In genomic region chr2:33457588-33458247, GRCh38 we compare ENCODE assay signal across 10 cellular contexts. TPM values are rescaled to one million over a fixed set of nuclear protein-coding genes. Genes with fewer than 3 reads are reported as not detected.
DNase-seq lines count a peak whose midpoint lies in the region; ATAC-seq and TF ChIP-seq lines count a peak whose summit lies in the region.
"Had no signal": no experiment of that assay in that cellular context is flagged by ENCODE, and none has a peak within 500 bp of the region (broad histone marks: within the 10 kb centered on the region; RNA-seq: fewer than 3 reads in every experiment).

No MANE protein-coding gene starts in this region.

- no peaks in the 10 kb centered on the region for H3K36me3 ChIP-seq in left lung
- H3K36me3 ChIP-seq: uterus had no signal

- peaks cover 0 to 5% of the 10 kb centered on the region in 2 donors for H3K4me1 ChIP-seq in left lung
- H3K4me1 ChIP-seq: uterus had no signal

- peaks cover 0 to 5% of the 10 kb centered on the region in 2 donors for H3K9me3 ChIP-seq in left lung
- H3K9me3 ChIP-seq: uterus had no signal

- H3K27ac ChIP-seq in left lung, result no peak overlapping the region

- ATAC-seq in GM18858 (IDR thresholded peaks at IDR 0.05; ENCODE audit: unreplicated experiment) (peak; percentile 90), HG02798 (IDR thresholded peaks at IDR 0.05; ENCODE audit: poor library complexity, unreplicated experiment) (peak; percentile 76), left lung (peak; percentile 97)
- ATAC-seq: natural killer cell had no signal

- no peaks in the 10 kb centered on the region for H3K9me3 Mint-ChIP-seq in immature natural killer cell
- peaks cover 0 to 15% (median 5%) of the 10 kb centered on the region in 7 donors for H3K9me3 Mint-ChIP-seq in CD14-positive monocyte
- H3K9me3 Mint-ChIP-seq: natural killer cell had no signal

- DNase-seq in NCI-H2171 treated with DMSO at 0.1 percent for 48 hours (lab: John Stamatoyannopoulos, UW) (peak; percentile 29), left lung (peak in 1 of 2 donors; percentile 64), immature natural killer cell (no peak), CD14-positive monocyte (ENCODE audit: low spot score) (no peak), NCI-H1092 (lab: John Stamatoyannopoulos, UW) (no peak)
- DNase-seq in stimulated activated CD4-positive, alpha-beta T cell treated with anti-CD3 and anti-CD28 coated beads, Interleukin-12 subunit alpha, Interleukin-12 subunit beta, amount 100 ng/mL, for 4 hours, result no peak
- DNase-seq: natural killer cell, uterus had no signal

- no peak overlapping the region for H3K27ac Mint-ChIP-seq in immature natural killer cell
- H3K27ac Mint-ChIP-seq in CD14-positive monocyte, result no peak overlapping the region
- H3K27ac Mint-ChIP-seq: natural killer cell had no signal

- intact Hi-C loops in left lung (cut with DNase I) (no loop called here), CD14-positive monocyte (cut with micrococcal nuclease) (no loop called here)

- H3K4me1 Mint-ChIP-seq in immature natural killer cell, result no peaks in the 10 kb centered on the region
- peaks cover 7% of the 10 kb centered on the region for H3K4me1 Mint-ChIP-seq in CD14-positive monocyte
- H3K4me1 Mint-ChIP-seq: natural killer cell had no signal

- H3K36me3 Mint-ChIP-seq in immature natural killer cell, result no peaks in the 10 kb centered on the region
- no peaks in the 10 kb centered on the region for H3K36me3 Mint-ChIP-seq in CD14-positive monocyte
- H3K36me3 Mint-ChIP-seq: natural killer cell had no signal

- H3K27me3 ChIP-seq in left lung, result no peaks in the 10 kb centered on the region
- H3K27me3 ChIP-seq: uterus had no signal

- H3K27me3 Mint-ChIP-seq in immature natural killer cell (ENCODE audit: low read depth in 3 of 3), result no peaks in the 10 kb centered on the region
- H3K27me3 Mint-ChIP-seq in CD14-positive monocyte (ENCODE audit: low read depth in 3 of 3), result peaks cover 0 to 3% (median 0%) of the 10 kb centered on the region in 3 donors

- H3K4me3 Mint-ChIP-seq in immature natural killer cell (no peak overlapping the region), CD14-positive monocyte (peak overlapping the region in 1 of 2 donors; percentile 46)
- H3K4me3 Mint-ChIP-seq: natural killer cell had no signal

- TF ChIP-seq CTCF in left lung (IDR thresholded peaks at IDR 0.05), result no peak
- no peak for TF ChIP-seq CTCF in CD14-positive monocyte (IDR thresholded peaks at IDR 0.05)

- H3K4me3 ChIP-seq in left lung, result no peak overlapping the region
- H3K4me3 ChIP-seq: uterus had no signal

RNA-seq across cellular contexts. Expression of gene RASGRP3, which starts 18.7 kb away (rescaled TPM):
- total RNA-seq in left lung, result 10 to 100 TPM; 20.3 to 27.2 TPM
- polyA plus RNA-seq in immature natural killer cell, result 1 to 10 TPM in 2 of 3 donors, not detected in 1; 1.8 to 2.5 TPM
- under 1 TPM; 0.62 to 0.89 TPM for polyA plus RNA-seq in CD14-positive monocyte
